In genomic region chr4:65773636-65774035, GRCh38 we compare ENCODE assay signal across 26 cellular contexts.
A peak's percentile ranks its signal among the peaks of the same experiment; 100 is the strongest.
DNase-seq lines count a peak whose midpoint lies in the region; ATAC-seq, FAIRE-seq and TF ChIP-seq lines count a peak whose summit lies in the region.
"Had no signal": no experiment of that assay in that cellular context is flagged by ENCODE, and none has a peak within 500 bp of the region (broad histone marks: within the 10 kb centered on the region; RNA-seq: fewer than 3 reads in every experiment).

No MANE protein-coding gene starts in this region.

- H4K8ac ChIP-seq in H1 (ENCODE audit: extremely low read depth, insufficient read depth, low read length) = no peak overlapping the region

- no peak overlapping the region for H2BK20ac ChIP-seq in H1 (ENCODE audit: low read length)

- H3K4me3 ChIP-seq in H1 (ENCODE audit: extremely low read depth in 1 of 4, insufficient read depth in 2 of 4, low read depth in 3 of 4, low read length in 4 of 4) (no peak overlapping the region), osteoblast (ENCODE audit: insufficient read depth, low read length) (no peak overlapping the region), upper lobe of right lung (no peak overlapping the region)
- no peak overlapping the region for H3K4me3 ChIP-seq in naive thymus-derived CD4-positive, alpha-beta T cell (ENCODE audit: low read length)
- H3K4me3 ChIP-seq: A549; BLaER1 treated with 17β-estradiol and CSF1 and Interleukin-3, amounts not matched to agents 10 nM and 100 nM; GM12878; GM23338 had no signal

- H4K91ac ChIP-seq in H1 (replicated peaks; ENCODE audit: insufficient read length, low read length) = no peak overlapping the region

- no peaks in the 10 kb centered on the region for H3K27me3 ChIP-seq in H1 (replicated peaks in 1 of 4; ENCODE audit: control insufficient read depth in 3 of 4, extremely low read depth in 1 of 4, insufficient read depth in 3 of 4, low read length in 3 of 4)
- H3K27me3 ChIP-seq in naive thymus-derived CD4-positive, alpha-beta T cell (ENCODE audit: control insufficient read depth in 2 of 2, insufficient read depth in 2 of 2, low read length in 2 of 2) = no peaks in the 10 kb centered on the region
- H3K27me3 ChIP-seq in osteoblast (ENCODE audit: insufficient read depth, low read length) = no peaks in the 10 kb centered on the region
- no peaks in the 10 kb centered on the region for H3K27me3 ChIP-seq in upper lobe of right lung
- H3K27me3 ChIP-seq: BE2C; BLaER1 treated with 17β-estradiol and CSF1 and Interleukin-3, amounts not matched to agents 10 nM and 100 nM had no signal

- no peak overlapping the region for H3K4ac ChIP-seq in H1 (replicated peaks; ENCODE audit: insufficient read length, low read depth, low read length)

- TF ChIP-seq RAD21 in H1 (IDR thresholded peaks at IDR 0.05 in 1 of 2, conservative IDR thresholded peaks at IDR 0.05 in 1 of 2; ENCODE audit: low read depth in 2 of 2, low read length in 2 of 2) = no peak

- peaks cover 6 to 42% (median 29%) of the 10 kb centered on the region in 11 donors for H3K9me3 Mint-ChIP-seq in naive thymus-derived CD4-positive, alpha-beta T cell
- H3K9me3 Mint-ChIP-seq in type B pancreatic cell = peaks cover 5% of the 10 kb centered on the region

- no peak overlapping the region for H2AFZ ChIP-seq in H1 (ENCODE audit: low read length)
- no peak overlapping the region for H2AFZ ChIP-seq in osteoblast (ENCODE audit: low read length)

- TF ChIP-seq POLR2A in H1 (IDR thresholded peaks at IDR 0.05; ENCODE audit: control extremely low read depth in 1 of 2, low read depth in 2 of 2, low read length in 2 of 2) = no peak

- H2BK120ac ChIP-seq in H1 (replicated peaks; ENCODE audit: low read depth, low read length) = no peak overlapping the region

- no peak overlapping the region for H3K18ac ChIP-seq in H1 (ENCODE audit: extremely low read depth, low read length)

- H3K4me1 Mint-ChIP-seq in naive thymus-derived CD4-positive, alpha-beta T cell = no peaks in the 10 kb centered on the region
- no peaks in the 10 kb centered on the region for H3K4me1 Mint-ChIP-seq in type B pancreatic cell (ENCODE audit: unreplicated experiment)
- H3K4me1 Mint-ChIP-seq: CD14-positive monocyte; CD8-positive, alpha-beta memory T cell; GM23338 had no signal

- peaks cover 0 to 15% (median 0%) of the 10 kb centered on the region in 5 donors for H3K36me3 Mint-ChIP-seq in naive thymus-derived CD4-positive, alpha-beta T cell
- no peaks in the 10 kb centered on the region for H3K36me3 Mint-ChIP-seq in type B pancreatic cell
- H3K36me3 Mint-ChIP-seq: CD14-positive monocyte; CD8-positive, alpha-beta memory T cell had no signal

- H4K20me1 ChIP-seq in H1 (replicated peaks in 1 of 2; ENCODE audit: control insufficient read depth in 1 of 2, insufficient read depth in 2 of 2, low read length in 2 of 2) = no peaks in the 10 kb centered on the region
- no peaks in the 10 kb centered on the region for H4K20me1 ChIP-seq in osteoblast (ENCODE audit: insufficient read depth, low read length)
- H4K20me1 ChIP-seq: BLaER1 treated with 17β-estradiol and CSF1 and Interleukin-3, amounts not matched to agents 10 nM and 100 nM had no signal

- peak; percentile 10 for ATAC-seq in naive thymus-derived CD4-positive, alpha-beta T cell
- peak; percentile 17 for ATAC-seq in upper lobe of right lung
- no peak for ATAC-seq in HG02973 (IDR thresholded peaks at IDR 0.05; ENCODE audit: unreplicated experiment)
- ATAC-seq: A549, GM12878, GM23338 had no signal

- peak overlapping the region; percentile 54 for H3K14ac ChIP-seq in H1 (ENCODE audit: insufficient read length)

- no peak overlapping the region for H2BK5ac ChIP-seq in H1 (ENCODE audit: low read depth, low read length)

- H2BK15ac ChIP-seq in H1 (ENCODE audit: low read length) = no peak overlapping the region

- POLR2A ChIA-PET in H1 (lab: Charles Lee; ENCODE audit: partially characterized antibody) = no interaction called here
- POLR2A ChIA-PET in naive thymus-derived CD4-positive, alpha-beta T cell (lab: Charles Lee) = no interaction called here

- no peak for DNase-seq in H1 (ENCODE audit: low read depth in 1 of 2, low spot score in 2 of 2)
- DNase-seq in naive thymus-derived CD4-positive, alpha-beta T cell = no peak
- peak; percentile 26 for DNase-seq in osteoblast (ENCODE audit: insufficient read length, low spot score, missing footprints)
- no peak for DNase-seq in upper lobe of right lung
- no peak for DNase-seq in type B pancreatic cell (ENCODE audit: extremely low spot score, unreplicated experiment)
- no peak for DNase-seq in NCI-H2107 (lab: John Stamatoyannopoulos, UW)
- DNase-seq: 8988T; ACHN; AML-193; BE2C; CD4-positive, alpha-beta T cell; CD8-positive, alpha-beta memory T cell; DMS 273 treated with DMSO at 0.1 percent for 48 hours; DMS79; EL; GDM1; HCEC 1CT had no signal

- H3K27ac ChIP-seq in H1 (ENCODE audit: low read depth, low read length) (no peak overlapping the region), osteoblast (ENCODE audit: low read depth, low read length) (no peak overlapping the region), upper lobe of right lung (no peak overlapping the region)
- H3K27ac ChIP-seq in naive thymus-derived CD4-positive, alpha-beta T cell (ENCODE audit: low read depth, low read length) = no peak overlapping the region
- H3K27ac ChIP-seq: A549; BLaER1 treated with 17β-estradiol and CSF1 and Interleukin-3, amounts not matched to agents 10 nM and 100 nM had no signal

- no peak overlapping the region for H3K4me3 Mint-ChIP-seq in naive thymus-derived CD4-positive, alpha-beta T cell
- no peak overlapping the region for H3K4me3 Mint-ChIP-seq in type B pancreatic cell
- H3K4me3 Mint-ChIP-seq: CD14-positive monocyte; CD4-positive, alpha-beta T cell; CD8-positive, alpha-beta memory T cell; GM23338 had no signal

- no peak for FAIRE-seq in H1 (lab: Jason Lieb, UNC)
- FAIRE-seq: A549, D721Med, GM12878, GM19239, H54 had no signal

- no peak for TF ChIP-seq EP300 in H1 (IDR thresholded peaks at IDR 0.05; ENCODE audit: borderline replicate concordance in 1 of 2, low read depth in 2 of 2, low read length in 2 of 2)

- H3K23me2 ChIP-seq in H1 (ENCODE audit: low read depth, low read length) = no peaks in the 10 kb centered on the region

- intact Hi-C loops in naive thymus-derived CD4-positive, alpha-beta T cell (cut with micrococcal nuclease) = no loop called here
- intact Hi-C loops in upper lobe of right lung (cut with DNase I) = no loop called here

- CTCF ChIA-PET in H1 (lab: Charles Lee; ENCODE audit: partially characterized antibody) = no interaction called here
- CTCF ChIA-PET in naive thymus-derived CD4-positive, alpha-beta T cell (lab: Charles Lee) = no interaction called here

- no peaks in the 10 kb centered on the region; a peak in 1 of 7 replicates for H3K4me1 ChIP-seq in H1 (replicated peaks in 1 of 4; ENCODE audit: control insufficient read depth in 3 of 4, insufficient read depth in 4 of 4, low read length in 3 of 4)
- no peaks in the 10 kb centered on the region for H3K4me1 ChIP-seq in naive thymus-derived CD4-positive, alpha-beta T cell (ENCODE audit: control insufficient read depth in 2 of 2, insufficient read depth in 2 of 2, low read length in 2 of 2)
- H3K4me1 ChIP-seq in osteoblast (ENCODE audit: insufficient read depth, low read length) = no peaks in the 10 kb centered on the region
- H3K4me1 ChIP-seq in upper lobe of right lung = no peaks in the 10 kb centered on the region
- H3K4me1 ChIP-seq: A549; BE2C; BLaER1 treated with 17β-estradiol and CSF1 and Interleukin-3, amounts not matched to agents 10 nM and 100 nM had no signal

- H3K4me2 ChIP-seq in H1 (ENCODE audit: insufficient read depth in 1 of 2, low read depth in 2 of 2, low read length in 2 of 2) (no peak overlapping the region), osteoblast (ENCODE audit: insufficient read depth, low read length) (no peak overlapping the region)
- H3K4me2 ChIP-seq: A549; BLaER1 treated with 17β-estradiol and CSF1 and Interleukin-3, amounts not matched to agents 10 nM and 100 nM; GM23338 had no signal

- H3K79me2 ChIP-seq in H1 (ENCODE audit: control insufficient read depth in 1 of 2, insufficient read depth in 2 of 2, low read length in 2 of 2) (no peaks in the 10 kb centered on the region), osteoblast (ENCODE audit: insufficient read depth, low read length) (no peaks in the 10 kb centered on the region)

- H3K36me3 ChIP-seq in H1 (ENCODE audit: control insufficient read depth in 2 of 4, insufficient read depth in 4 of 4, low read length in 3 of 4) = no peaks in the 10 kb centered on the region
- H3K36me3 ChIP-seq in naive thymus-derived CD4-positive, alpha-beta T cell (ENCODE audit: control insufficient read depth in 2 of 3, insufficient read depth in 3 of 3, low read length in 3 of 3) = no peaks in the 10 kb centered on the region
- no peaks in the 10 kb centered on the region for H3K36me3 ChIP-seq in osteoblast (ENCODE audit: insufficient read depth, low read length)
- no peaks in the 10 kb centered on the region for H3K36me3 ChIP-seq in upper lobe of right lung
- H3K36me3 ChIP-seq: BE2C; BLaER1 treated with 17β-estradiol and CSF1 and Interleukin-3, amounts not matched to agents 10 nM and 100 nM had no signal

- H3K9me3 ChIP-seq in H1 (ENCODE audit: insufficient read depth in 2 of 2, low read depth in 1 of 2, low read length in 1 of 2) (peaks cover 20 to 24% of the 10 kb centered on the region in 2 experiments; a peak in 3 of 4 replicates), osteoblast (ENCODE audit: low read depth, low read length) (no peaks in the 10 kb centered on the region), upper lobe of right lung (no peaks in the 10 kb centered on the region)
- no peaks in the 10 kb centered on the region for H3K9me3 ChIP-seq in naive thymus-derived CD4-positive, alpha-beta T cell (ENCODE audit: control insufficient read depth in 2 of 3, low read length in 3 of 3)
- H3K9me3 ChIP-seq: A549 had no signal

- no peak overlapping the region for H2AK5ac ChIP-seq in H1 (ENCODE audit: low read depth, low read length)

- no peak overlapping the region for H3K27ac Mint-ChIP-seq in naive thymus-derived CD4-positive, alpha-beta T cell
- no peak overlapping the region for H3K27ac Mint-ChIP-seq in type B pancreatic cell
- H3K27ac Mint-ChIP-seq: CD14-positive monocyte; CD4-positive, alpha-beta T cell; CD8-positive, alpha-beta memory T cell; GM23338 had no signal

- WGBS in H1 (ENCODE audit: extremely low coverage in 1 of 2, insufficient coverage in 1 of 2, insufficient read length in 1 of 2, insufficient replicate concordance in 2 of 2, low coverage in 1 of 2, low lambda C conversion rate in 2 of 2, missing lambda C conversion rate in 1 of 2), 2 experiments = 85% methylated on average over 6 of the region's 6 CpGs; no CpG with 5 or more reads in 1 of the 2 experiments

- no peaks in the 10 kb centered on the region for H3K27me3 Mint-ChIP-seq in naive thymus-derived CD4-positive, alpha-beta T cell
- no peaks in the 10 kb centered on the region for H3K27me3 Mint-ChIP-seq in type B pancreatic cell
- H3K27me3 Mint-ChIP-seq: CD4-positive, alpha-beta T cell; CD8-positive, alpha-beta memory T cell had no signal

- TF ChIP-seq CTCF in H1 (IDR thresholded peaks at IDR 0.05; ENCODE audit: control extremely low read depth in 1 of 3, insufficient read depth in 1 of 3, low read depth in 1 of 3, low read length in 3 of 3) (no peak), osteoblast (IDR thresholded peaks at IDR 0.05; ENCODE audit: extremely low read depth, low read depth, low read length) (no peak), upper lobe of right lung (IDR thresholded peaks at IDR 0.05) (no peak), type B pancreatic cell (conservative IDR thresholded peaks at IDR 0.05) (no peak)

- no peak overlapping the region for H4K5ac ChIP-seq in H1 (ENCODE audit: insufficient read length, low read depth, low read length)

- H3K79me1 ChIP-seq in H1 (ENCODE audit: low read depth, low read length) = no peaks in the 10 kb centered on the region

- H3K56ac ChIP-seq in H1 (replicated peaks; ENCODE audit: insufficient read length, low read depth, low read length) = no peak overlapping the region

- H3K9ac ChIP-seq in H1 (replicated peaks in 1 of 4; ENCODE audit: extremely low read depth in 1 of 4, low read depth in 3 of 4, low read length in 3 of 4) = no peak overlapping the region
- H3K9ac ChIP-seq: BLaER1 treated with 17β-estradiol and CSF1 and Interleukin-3, amounts not matched to agents 10 nM and 100 nM had no signal

- no peak overlapping the region for H2BK12ac ChIP-seq in H1 (ENCODE audit: low read depth, low read length)

- H3K23ac ChIP-seq in H1 (ENCODE audit: insufficient read length) = no peak overlapping the region
